ENCODE assay signal across 41 cellular contexts in the genomic region with DNA sequence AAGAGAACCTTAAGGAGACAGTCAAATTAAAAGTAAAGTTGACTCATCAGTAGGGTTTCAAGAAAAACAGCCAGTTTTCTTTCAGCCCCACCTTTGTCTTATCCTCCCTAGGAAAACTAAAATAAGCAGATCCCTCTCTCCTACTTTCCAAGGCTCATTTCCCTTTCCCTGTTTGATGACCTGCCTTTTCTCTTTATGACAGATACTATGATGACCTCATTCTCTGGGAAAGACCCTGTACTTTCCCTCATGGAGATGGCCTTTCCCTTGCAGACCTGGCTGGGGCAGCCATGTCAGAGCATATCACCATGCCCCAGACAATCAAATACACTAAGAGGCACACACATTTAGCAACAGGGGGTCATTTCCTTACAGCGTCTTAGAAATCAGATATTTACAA. TPM values are rescaled to one million over a fixed set of nuclear protein-coding genes. Genes with fewer than 3 reads are reported as not detected.
"Had no signal": no experiment of that assay in that cellular context is flagged by ENCODE, and none has a peak within 500 bp of the region (broad histone marks: within the 10 kb centered on the region; RNA-seq: fewer than 3 reads in every experiment).

No MANE protein-coding gene starts in this region.

- H3K9me3 ChIP-seq: MG63 had no signal

- H3K4me2 ChIP-seq: KMS-11 had no signal

- H3K36me3 ChIP-seq: MG63 had no signal

- H3K9ac ChIP-seq: KMS-11 had no signal

- H3K27ac ChIP-seq: KMS-11 had no signal

- H3K4me3 ChIP-seq: MG63 had no signal

- DNase-seq: Karpas-422, Kasumi-1, KG1, MG63, MM.1S, MV-4-11, NCI-H1048, NCI-H1092, NCI-H1092 treated with DMSO at 0.1 percent for 48 hours, NCI-H1105, NCI-H1105 treated with DMSO at 0.1 percent for 48 hours, NCI-H1417, NCI-H1417 treated with DMSO at 0.1 percent for 48 hours, NCI-H1436, NCI-H1436 treated with DMSO at 0.1 percent for 48 hours, NCI-H146, NCI-H1694, NCI-H1694 treated with DMSO at 0.1 percent for 48 hours, NCI-H187, NCI-H187 treated with DMSO at 0.1 percent for 48 hours, NCI-H1930, NCI-H2029, NCI-H2029 treated with DMSO at 0.1 percent for 48 hours, NCI-H2081, NCI-H2081 treated with DMSO at 0.1 percent for 48 hours, NCI-H2107, NCI-H2171, NCI-H2171 treated with DMSO at 0.1 percent for 48 hours, NCI-H2227 treated with DMSO at 0.1 percent for 48 hours, NCI-H226, NCI-H345, NCI-H446, NCI-H446 treated with DMSO at 0.1 percent for 48 hours, NCI-H510A, NCI-H510A treated with DMSO at 0.1 percent for 48 hours, NCI-H524 had no signal

- H3K27me3 ChIP-seq: MG63 had no signal

RNA-seq across cellular contexts. Expression of gene GPR139, which starts 53.6 kb away (rescaled TPM):
- total RNA-seq: LHCN-M2, M059J, MCF 10A, NCI-H460 had no signal
